8 cellular contexts compared by ENCODE assay signal in genomic region chr15:64443747-64444621, GRCh38.
DNase-seq lines count a peak whose midpoint lies in the region; ATAC-seq and TF ChIP-seq lines count a peak whose summit lies in the region.

No MANE protein-coding gene starts in this region.

- H3K36me3 ChIP-seq in WERI-Rb-1 = peaks cover 11% of the 10 kb centered on the region

- H3K4me3 ChIP-seq in WERI-Rb-1 (ENCODE audit: low read depth, low read length) = no peak overlapping the region

- H3K9me3 ChIP-seq in WERI-Rb-1 (ENCODE audit: severe bottlenecking) = no peaks in the 10 kb centered on the region

- peak overlapping the region; percentile 49 for H3K27ac ChIP-seq in WERI-Rb-1

- peak; percentile 68 for ATAC-seq in HG02798 (IDR thresholded peaks at IDR 0.05; ENCODE audit: poor library complexity, unreplicated experiment)

- DNase-seq in DMS53 (lab: John Stamatoyannopoulos, UW) (peak; percentile 25), DMS53 treated with DMSO at 0.1 percent for 48 hours (lab: John Stamatoyannopoulos, UW; ENCODE audit: unreplicated experiment) (no peak), WERI-Rb-1 (no peak), hepatic stellate cell (ENCODE audit: low spot score) (peak; percentile 68), DMS114 treated with DMSO at 0.1 percent for 48 hours (lab: John Stamatoyannopoulos, UW; ENCODE audit: unreplicated experiment) (no peak), GM19240 (ENCODE audit: insufficient read length, low spot score) (no peak)
- DNase-seq in stimulated activated CD4-positive, alpha-beta T cell treated with anti-CD3 and anti-CD28 coated beads, Interleukin-4, amount 100 ng/mL, for 4 hours = no peak

- H3K27me3 ChIP-seq in WERI-Rb-1 (ENCODE audit: insufficient read depth, low read depth, severe bottlenecking) = no peaks in the 10 kb centered on the region

- TF ChIP-seq CTCF in WERI-Rb-1 (IDR thresholded peaks at IDR 0.05; ENCODE audit: low read depth, low read length) = no peak

Comparison
In these comparisons a context has a peak if more than half of its experiments do, and no peak if none do; other contexts are left out.
1. DNase-seq: peak in DMS53 (single experiment) and hepatic stellate cell (single experiment); none in DMS53 treated with DMSO at 0.1 percent for 48 hours (single experiment), WERI-Rb-1 (single experiment), DMS114 treated with DMSO at 0.1 percent for 48 hours (single experiment), stimulated activated CD4-positive, alpha-beta T cell treated with anti-CD3 and anti-CD28 coated beads, Interleukin-4, amount 100 ng/mL, for 4 hours (0 of 2) and GM19240 (single experiment).